Comparison of ENCODE assay signal across 1 cellular context in genomic region chr9:16171851-16172250, GRCh38.
TF ChIP-seq lines count a peak whose summit lies in the region.

No MANE protein-coding gene starts in this region.

TF ChIP-seq in HepG2, 621 proteins besides CTCF, POLR2A, EP300 and RAD21 (continued from another document):
- TF ChIP-seq ZHX2 (IDR thresholded peaks at IDR 0.05; ENCODE audit: low read depth), result no peak
- TF ChIP-seq ZHX2 (CRISPR knock-in tag; IDR thresholded peaks at IDR 0.05; ENCODE audit: borderline replicate concordance), result no peak
- TF ChIP-seq SCMH1 (CRISPR knock-in tag; IDR thresholded peaks at IDR 0.05; ENCODE audit: borderline replicate concordance), result no peak
- TF ChIP-seq ZSCAN5A (CRISPR knock-in tag; IDR thresholded peaks at IDR 0.05; ENCODE audit: borderline replicate concordance), result no peak
- TF ChIP-seq ZSCAN22 (CRISPR knock-in tag; IDR thresholded peaks at IDR 0.05), result no peak
- TF ChIP-seq MXD4 (CRISPR knock-in tag; IDR thresholded peaks at IDR 0.05), result no peak
- no peak for TF ChIP-seq FOXO4 (CRISPR knock-in tag; conservative IDR thresholded peaks at IDR 0.05)
- TF ChIP-seq HCFC1 (IDR thresholded peaks at IDR 0.05; ENCODE audit: low read depth, low read length), result no peak
- TF ChIP-seq ATRX (CRISPR knock-in tag; IDR thresholded peaks at IDR 0.05; ENCODE audit: borderline replicate concordance), result no peak
